Comparison of ENCODE assay signal across 11 cellular contexts in genomic region chr14:69050235-69051184, GRCh38.
A peak's percentile ranks its signal among the peaks of the same experiment; 100 is the strongest.
DNase-seq lines count a peak whose midpoint lies in the region; ATAC-seq and TF ChIP-seq lines count a peak whose summit lies in the region.
"Had no signal": no experiment of that assay in that cellular context is flagged by ENCODE, and none has a peak within 500 bp of the region (broad histone marks: within the 10 kb centered on the region; RNA-seq: fewer than 3 reads in every experiment).

No MANE protein-coding gene starts in this region.

- peak overlapping the region; percentile 66 to 82 for H3K27ac ChIP-seq in right atrium auricular region
- H3K27ac ChIP-seq in osteoblast (ENCODE audit: low read depth, low read length), result peak overlapping the region; percentile 51
- H3K27ac ChIP-seq: BLaER1 had no signal

- no peaks in the 10 kb centered on the region for H4K20me1 ChIP-seq in osteoblast (ENCODE audit: insufficient read depth, low read length)

- H2AFZ ChIP-seq in osteoblast (ENCODE audit: low read length), result no peak overlapping the region

- TF ChIP-seq CTCF in right atrium auricular region (IDR thresholded peaks at IDR 0.05) (no peak), fibroblast of the aortic adventitia (IDR thresholded peaks at IDR 0.05; ENCODE audit: insufficient read depth, low read length) (no peak), osteoblast (IDR thresholded peaks at IDR 0.05; ENCODE audit: extremely low read depth, low read depth, low read length) (no peak)

- ATAC-seq in Right ventricle myocardium inferior, result no peak
- ATAC-seq: T-helper 17 cell had no signal

- H3K4me1 ChIP-seq in right atrium auricular region (peaks cover 0 to 84% of the 10 kb centered on the region in 2 donors), osteoblast (ENCODE audit: insufficient read depth, low read length) (peaks cover 45% of the 10 kb centered on the region)
- H3K4me1 ChIP-seq: BLaER1 had no signal

- H3K4me3 ChIP-seq in right atrium auricular region (no peak overlapping the region), fibroblast of the aortic adventitia (ENCODE audit: low read depth, low read length) (no peak overlapping the region), osteoblast (ENCODE audit: insufficient read depth, low read length) (no peak overlapping the region)
- H3K4me3 ChIP-seq: BLaER1, body of pancreas had no signal

- H3K27me3 ChIP-seq in right atrium auricular region, result no peaks in the 10 kb centered on the region
- no peaks in the 10 kb centered on the region for H3K27me3 ChIP-seq in osteoblast (ENCODE audit: insufficient read depth, low read length)
- H3K27me3 ChIP-seq: BLaER1, body of pancreas had no signal

- H3K9me3 ChIP-seq in right atrium auricular region (no peaks in the 10 kb centered on the region), osteoblast (ENCODE audit: low read depth, low read length) (no peaks in the 10 kb centered on the region)
- H3K9me3 ChIP-seq: BLaER1, body of pancreas had no signal

- intact Hi-C loops in Right ventricle myocardium inferior (cut with DNase I), result loop anchor here (5.0 kb wide), 1 partner anchor 138 kb away; no protein-coding TSS in a partner anchor

- DNase-seq in right atrium auricular region (ENCODE audit: low spot score), result no peak
- DNase-seq in Right ventricle myocardium inferior (ENCODE audit: missing footprints), result no peak
- DNase-seq in fibroblast of the aortic adventitia (ENCODE audit: low read depth), result peak; percentile 34
- DNase-seq in osteoblast (ENCODE audit: insufficient read length, low spot score, missing footprints), result peak; percentile 30
- no peak for DNase-seq in NCI-H2196 treated with DMSO at 0.1 percent for 48 hours (lab: John Stamatoyannopoulos, UW; ENCODE audit: unreplicated experiment)
- no peak for DNase-seq in cerebellar cortex (ENCODE audit: low spot score)
- no peak for DNase-seq in NCI-H82 (lab: John Stamatoyannopoulos, UW)
- DNase-seq in activated gamma-delta T cell treated with Interleukin-2 at 50 U/mL for 16 hours, result no peak
- DNase-seq: body of pancreas, T-helper 17 cell had no signal

- peaks cover 22% of the 10 kb centered on the region for H3K79me2 ChIP-seq in osteoblast (ENCODE audit: insufficient read depth, low read length)

- H3K36me3 ChIP-seq in right atrium auricular region (peaks cover 26% of the 10 kb centered on the region), osteoblast (ENCODE audit: insufficient read depth, low read length) (peaks cover 24% of the 10 kb centered on the region)

- H3K4me2 ChIP-seq in osteoblast (ENCODE audit: insufficient read depth, low read length), result no peak overlapping the region
- H3K4me2 ChIP-seq: BLaER1 had no signal

Comparison
In these comparisons a context has a peak if more than half of its experiments do, and no peak if none do; other contexts are left out.
1. DNase-seq: peak in fibroblast of the aortic adventitia (single experiment) and osteoblast (single experiment); none in right atrium auricular region (single experiment), Right ventricle myocardium inferior (single experiment), NCI-H2196 treated with DMSO at 0.1 percent for 48 hours (single experiment), cerebellar cortex (single experiment), NCI-H82 (single experiment) and activated gamma-delta T cell treated with Interleukin-2 at 50 U/mL for 16 hours (single experiment).